In the genomic region with DNA sequence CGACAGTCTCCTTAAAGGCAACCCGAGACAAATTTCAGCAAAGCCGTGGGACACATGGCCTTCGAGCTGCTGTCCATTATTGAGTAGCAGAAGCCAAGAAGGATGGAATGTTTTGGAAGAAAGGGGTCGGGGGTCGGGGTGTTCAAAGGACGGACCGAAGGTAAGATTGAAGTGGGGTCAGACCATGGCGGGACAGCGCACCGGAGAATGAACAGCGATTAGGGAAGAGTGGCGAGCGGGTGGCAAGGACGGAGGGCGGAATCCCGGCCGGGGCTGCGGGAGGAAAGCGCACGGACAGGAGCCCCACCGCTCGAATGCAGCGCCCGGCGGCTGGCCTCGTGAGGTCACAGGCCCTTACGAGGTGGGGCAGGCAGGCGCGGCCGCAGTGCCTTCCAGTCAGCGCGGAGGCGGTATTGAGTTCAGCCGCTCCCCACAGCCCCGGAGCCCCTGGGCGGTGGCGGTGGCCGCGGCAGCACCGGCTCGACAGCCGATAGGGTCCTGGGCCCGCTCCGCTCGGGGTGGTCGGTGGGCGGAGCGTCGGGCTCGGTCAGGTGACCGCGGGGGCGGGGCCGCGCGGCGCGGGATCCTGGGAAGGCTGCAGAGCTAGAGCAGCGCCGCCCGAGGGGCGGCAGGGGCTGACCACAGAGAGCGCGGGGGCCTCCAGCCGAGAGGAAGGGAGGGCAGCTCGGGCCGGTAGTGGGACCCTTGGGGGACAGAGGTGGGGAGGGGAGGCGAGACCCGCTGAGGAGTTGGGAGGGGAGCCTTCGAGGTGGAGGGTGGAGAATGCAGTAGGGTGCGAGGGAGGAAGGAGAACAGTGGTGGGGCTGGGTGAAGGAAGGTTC, we compare ENCODE assay signal across 1 cellular context.
A peak's percentile ranks its signal among the peaks of the same experiment; 100 is the strongest.
TF ChIP-seq lines count a peak whose summit lies in the region.

A gene with protein sequence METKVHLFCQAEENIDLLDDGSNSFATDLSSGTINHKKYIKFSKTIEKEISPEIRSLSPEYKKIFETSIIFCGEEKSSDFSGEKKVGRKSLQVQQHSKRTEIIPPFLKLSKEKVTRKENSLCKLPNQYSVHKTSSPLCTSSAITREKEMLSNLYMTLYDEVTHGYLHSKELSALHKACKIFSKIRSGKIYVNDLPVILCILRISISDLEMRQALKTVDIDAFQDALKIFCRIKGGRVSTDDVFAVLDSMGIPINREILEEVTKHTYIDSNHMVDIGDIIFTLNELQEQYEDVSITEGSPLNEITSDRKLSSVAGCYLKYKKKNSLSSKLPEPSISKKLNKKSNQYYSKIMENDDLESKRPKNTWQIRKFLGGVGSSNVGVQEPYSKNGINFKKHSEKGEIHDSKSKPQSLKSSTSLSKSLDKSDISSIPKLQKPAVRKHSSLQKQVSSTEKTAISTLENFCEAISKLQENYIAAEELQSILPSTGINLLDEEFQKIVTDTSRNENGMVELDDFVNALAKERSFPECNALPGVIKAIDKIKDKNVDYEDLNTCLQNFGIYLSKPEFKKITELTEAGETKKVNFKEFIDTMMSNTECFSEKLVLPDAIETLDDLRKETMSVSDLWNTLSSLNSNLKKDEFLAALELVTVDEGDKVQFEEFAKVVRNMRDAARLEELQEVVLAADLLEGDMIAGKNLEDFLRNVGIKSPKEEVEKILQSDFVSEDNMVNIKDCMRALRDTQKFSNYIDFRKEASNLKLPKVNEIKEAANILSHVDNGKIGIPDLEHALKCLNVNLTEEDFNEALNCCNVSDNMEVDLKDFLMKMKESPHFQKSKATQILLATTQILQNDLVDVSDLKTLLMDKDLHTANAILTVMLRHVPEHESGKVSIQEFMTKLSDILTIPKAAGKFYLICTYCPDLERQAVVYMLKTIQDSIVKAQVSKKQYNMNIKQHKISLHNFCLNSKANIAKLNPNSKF (plus strand): TSS at position 574 of the 842 bp plus-strand sequence. CDS start 4,399 bp downstream, outside the sequence.

TF ChIP-seq in GM12878, 131 proteins besides CTCF, POLR2A, EP300 and RAD21 (continued from another document and continues in another):
- TF ChIP-seq, protein P1, sequence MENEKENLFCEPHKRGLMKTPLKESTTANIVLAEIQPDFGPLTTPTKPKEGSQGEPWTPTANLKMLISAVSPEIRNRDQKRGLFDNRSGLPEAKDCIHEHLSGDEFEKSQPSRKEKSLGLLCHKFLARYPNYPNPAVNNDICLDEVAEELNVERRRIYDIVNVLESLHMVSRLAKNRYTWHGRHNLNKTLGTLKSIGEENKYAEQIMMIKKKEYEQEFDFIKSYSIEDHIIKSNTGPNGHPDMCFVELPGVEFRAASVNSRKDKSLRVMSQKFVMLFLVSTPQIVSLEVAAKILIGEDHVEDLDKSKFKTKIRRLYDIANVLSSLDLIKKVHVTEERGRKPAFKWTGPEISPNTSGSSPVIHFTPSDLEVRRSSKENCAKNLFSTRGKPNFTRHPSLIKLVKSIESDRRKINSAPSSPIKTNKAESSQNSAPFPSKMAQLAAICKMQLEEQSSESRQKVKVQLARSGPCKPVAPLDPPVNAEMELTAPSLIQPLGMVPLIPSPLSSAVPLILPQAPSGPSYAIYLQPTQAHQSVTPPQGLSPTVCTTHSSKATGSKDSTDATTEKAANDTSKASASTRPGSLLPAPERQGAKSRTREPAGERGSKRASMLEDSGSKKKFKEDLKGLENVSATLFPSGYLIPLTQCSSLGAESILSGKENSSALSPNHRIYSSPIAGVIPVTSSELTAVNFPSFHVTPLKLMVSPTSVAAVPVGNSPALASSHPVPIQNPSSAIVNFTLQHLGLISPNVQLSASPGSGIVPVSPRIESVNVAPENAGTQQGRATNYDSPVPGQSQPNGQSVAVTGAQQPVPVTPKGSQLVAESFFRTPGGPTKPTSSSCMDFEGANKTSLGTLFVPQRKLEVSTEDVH (IDR thresholded peaks at IDR 0.05; ENCODE audit: low read depth, partially characterized antibody) = no peak
- TF ChIP-seq ZNF274 (IDR thresholded peaks at IDR 0.05; ENCODE audit: insufficient read depth, insufficient read length) (no peak), PML (IDR thresholded peaks at IDR 0.05; ENCODE audit: low read length) (peak; percentile 89; the same call in 1 of the 2 replicates), CHD4 (IDR thresholded peaks at IDR 0.05) (no peak), SREBF2 (IDR thresholded peaks at IDR 0.05; ENCODE audit: low read length) (no peak), PAX8 (IDR thresholded peaks at IDR 0.05) (no peak), NFYA (IDR thresholded peaks at IDR 0.05; ENCODE audit: borderline replicate concordance, low read depth, low read length) (no peak), ZNF207 (IDR thresholded peaks at IDR 0.05; ENCODE audit: borderline replicate concordance) (peak; percentile 79; the same call in 1 of the 2 replicates), CHD2 (IDR thresholded peaks at IDR 0.05; ENCODE audit: borderline replicate concordance, low read depth, low read length) (no peak; the same call in 1 of the 2 replicates), SMC3 (IDR thresholded peaks at IDR 0.05; ENCODE audit: borderline replicate concordance, low read length) (no peak), EED (IDR thresholded peaks at IDR 0.05; ENCODE audit: low read depth) (no peak), NBN (IDR thresholded peaks at IDR 0.05) (peak; percentile 89; the same call in 1 of the 2 replicates), MTA3 (IDR thresholded peaks at IDR 0.05; ENCODE audit: borderline replicate concordance, low read length) (no peak), SUZ12 (IDR thresholded peaks at IDR 0.05; ENCODE audit: unreplicated experiment) (no peak), HDAC2 (IDR thresholded peaks at IDR 0.05) (no peak), TCF12 (IDR thresholded peaks at IDR 0.05; ENCODE audit: low read depth, low read length) (no peak), RELA (IDR thresholded peaks at IDR 0.05; ENCODE audit: borderline replicate concordance, partially characterized antibody) (peak; percentile 31), ZZZ3 (IDR thresholded peaks at IDR 0.05; ENCODE audit: control insufficient read depth, insufficient read length, low read depth) (no peak), ZNF384 (IDR thresholded peaks at IDR 0.05; ENCODE audit: borderline replicate concordance, low read depth, low read length) (no peak), KDM1A (IDR thresholded peaks at IDR 0.05; ENCODE audit: borderline replicate concordance) (no peak), TCF3 (IDR thresholded peaks at IDR 0.05; ENCODE audit: borderline replicate concordance, insufficient read depth, low read depth, low read length) (no peak), GATAD2B (conservative IDR thresholded peaks at IDR 0.05; ENCODE audit: low read depth) (peak; percentile 90), SREBF1 (IDR thresholded peaks at IDR 0.05; ENCODE audit: low read length) (no peak), MYB (IDR thresholded peaks at IDR 0.05; ENCODE audit: borderline replicate concordance, low read depth, low read length) (no peak), BHLHE40 (IDR thresholded peaks at IDR 0.05; ENCODE audit: borderline replicate concordance in 1 of 2, low read depth in 2 of 2, low read length in 1 of 2) (peak; percentile 47 to 89), BMI1 (IDR thresholded peaks at IDR 0.05; ENCODE audit: borderline replicate concordance) (no peak), IKZF1 (conservative IDR thresholded peaks at IDR 0.05) (peak; percentile 69), FOXM1 (IDR thresholded peaks at IDR 0.05; ENCODE audit: low read depth, low read length) (no peak), SRF (IDR thresholded peaks at IDR 0.05; ENCODE audit: low read depth in 2 of 2, low read length in 2 of 2) (peak in 1 of 2 experiments; percentile 63; a peak in 3 of 4 replicates), EGR1 (IDR thresholded peaks at IDR 0.05; ENCODE audit: borderline replicate concordance in 1 of 2, low read depth in 2 of 2, low read length in 2 of 2) (peak in 1 of 2 experiments; percentile 89; a peak in 2 of 3 replicates)
- TF ChIP-seq, protein P2, sequence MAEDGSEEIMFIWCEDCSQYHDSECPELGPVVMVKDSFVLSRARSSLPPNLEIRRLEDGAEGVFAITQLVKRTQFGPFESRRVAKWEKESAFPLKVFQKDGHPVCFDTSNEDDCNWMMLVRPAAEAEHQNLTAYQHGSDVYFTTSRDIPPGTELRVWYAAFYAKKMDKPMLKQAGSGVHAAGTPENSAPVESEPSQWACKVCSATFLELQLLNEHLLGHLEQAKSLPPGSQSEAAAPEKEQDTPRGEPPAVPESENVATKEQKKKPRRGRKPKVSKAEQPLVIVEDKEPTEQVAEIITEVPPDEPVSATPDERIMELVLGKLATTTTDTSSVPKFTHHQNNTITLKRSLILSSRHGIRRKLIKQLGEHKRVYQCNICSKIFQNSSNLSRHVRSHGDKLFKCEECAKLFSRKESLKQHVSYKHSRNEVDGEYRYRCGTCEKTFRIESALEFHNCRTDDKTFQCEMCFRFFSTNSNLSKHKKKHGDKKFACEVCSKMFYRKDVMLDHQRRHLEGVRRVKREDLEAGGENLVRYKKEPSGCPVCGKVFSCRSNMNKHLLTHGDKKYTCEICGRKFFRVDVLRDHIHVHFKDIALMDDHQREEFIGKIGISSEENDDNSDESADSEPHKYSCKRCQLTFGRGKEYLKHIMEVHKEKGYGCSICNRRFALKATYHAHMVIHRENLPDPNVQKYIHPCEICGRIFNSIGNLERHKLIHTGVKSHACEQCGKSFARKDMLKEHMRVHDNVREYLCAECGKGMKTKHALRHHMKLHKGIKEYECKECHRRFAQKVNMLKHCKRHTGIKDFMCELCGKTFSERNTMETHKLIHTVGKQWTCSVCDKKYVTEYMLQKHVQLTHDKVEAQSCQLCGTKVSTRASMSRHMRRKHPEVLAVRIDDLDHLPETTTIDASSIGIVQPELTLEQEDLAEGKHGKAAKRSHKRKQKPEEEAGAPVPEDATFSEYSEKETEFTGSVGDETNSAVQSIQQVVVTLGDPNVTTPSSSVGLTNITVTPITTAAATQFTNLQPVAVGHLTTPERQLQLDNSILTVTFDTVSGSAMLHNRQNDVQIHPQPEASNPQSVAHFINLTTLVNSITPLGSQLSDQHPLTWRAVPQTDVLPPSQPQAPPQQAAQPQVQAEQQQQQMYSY (CRISPR knock-in tag; IDR thresholded peaks at IDR 0.05) = no peak
- TF ChIP-seq, protein P3, sequence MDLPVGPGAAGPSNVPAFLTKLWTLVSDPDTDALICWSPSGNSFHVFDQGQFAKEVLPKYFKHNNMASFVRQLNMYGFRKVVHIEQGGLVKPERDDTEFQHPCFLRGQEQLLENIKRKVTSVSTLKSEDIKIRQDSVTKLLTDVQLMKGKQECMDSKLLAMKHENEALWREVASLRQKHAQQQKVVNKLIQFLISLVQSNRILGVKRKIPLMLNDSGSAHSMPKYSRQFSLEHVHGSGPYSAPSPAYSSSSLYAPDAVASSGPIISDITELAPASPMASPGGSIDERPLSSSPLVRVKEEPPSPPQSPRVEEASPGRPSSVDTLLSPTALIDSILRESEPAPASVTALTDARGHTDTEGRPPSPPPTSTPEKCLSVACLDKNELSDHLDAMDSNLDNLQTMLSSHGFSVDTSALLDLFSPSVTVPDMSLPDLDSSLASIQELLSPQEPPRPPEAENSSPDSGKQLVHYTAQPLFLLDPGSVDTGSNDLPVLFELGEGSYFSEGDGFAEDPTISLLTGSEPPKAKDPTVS (IDR thresholded peaks at IDR 0.05; ENCODE audit: low read depth, low read length) = no peak
- TF ChIP-seq, protein P4, sequence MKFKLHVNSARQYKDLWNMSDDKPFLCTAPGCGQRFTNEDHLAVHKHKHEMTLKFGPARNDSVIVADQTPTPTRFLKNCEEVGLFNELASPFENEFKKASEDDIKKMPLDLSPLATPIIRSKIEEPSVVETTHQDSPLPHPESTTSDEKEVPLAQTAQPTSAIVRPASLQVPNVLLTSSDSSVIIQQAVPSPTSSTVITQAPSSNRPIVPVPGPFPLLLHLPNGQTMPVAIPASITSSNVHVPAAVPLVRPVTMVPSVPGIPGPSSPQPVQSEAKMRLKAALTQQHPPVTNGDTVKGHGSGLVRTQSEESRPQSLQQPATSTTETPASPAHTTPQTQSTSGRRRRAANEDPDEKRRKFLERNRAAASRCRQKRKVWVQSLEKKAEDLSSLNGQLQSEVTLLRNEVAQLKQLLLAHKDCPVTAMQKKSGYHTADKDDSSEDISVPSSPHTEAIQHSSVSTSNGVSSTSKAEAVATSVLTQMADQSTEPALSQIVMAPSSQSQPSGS (IDR thresholded peaks at IDR 0.05; ENCODE audit: low read length) = no peak
- TF ChIP-seq, protein P5, sequence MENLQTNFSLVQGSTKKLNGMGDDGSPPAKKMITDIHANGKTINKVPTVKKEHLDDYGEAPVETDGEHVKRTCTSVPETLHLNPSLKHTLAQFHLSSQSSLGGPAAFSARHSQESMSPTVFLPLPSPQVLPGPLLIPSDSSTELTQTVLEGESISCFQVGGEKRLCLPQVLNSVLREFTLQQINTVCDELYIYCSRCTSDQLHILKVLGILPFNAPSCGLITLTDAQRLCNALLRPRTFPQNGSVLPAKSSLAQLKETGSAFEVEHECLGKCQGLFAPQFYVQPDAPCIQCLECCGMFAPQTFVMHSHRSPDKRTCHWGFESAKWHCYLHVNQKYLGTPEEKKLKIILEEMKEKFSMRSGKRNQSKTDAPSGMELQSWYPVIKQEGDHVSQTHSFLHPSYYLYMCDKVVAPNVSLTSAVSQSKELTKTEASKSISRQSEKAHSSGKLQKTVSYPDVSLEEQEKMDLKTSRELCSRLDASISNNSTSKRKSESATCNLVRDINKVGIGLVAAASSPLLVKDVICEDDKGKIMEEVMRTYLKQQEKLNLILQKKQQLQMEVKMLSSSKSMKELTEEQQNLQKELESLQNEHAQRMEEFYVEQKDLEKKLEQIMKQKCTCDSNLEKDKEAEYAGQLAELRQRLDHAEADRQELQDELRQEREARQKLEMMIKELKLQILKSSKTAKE (IDR thresholded peaks at IDR 0.05; ENCODE audit: low read depth, poor library complexity, severe bottlenecking) = no peak
- TF ChIP-seq, protein P6, sequence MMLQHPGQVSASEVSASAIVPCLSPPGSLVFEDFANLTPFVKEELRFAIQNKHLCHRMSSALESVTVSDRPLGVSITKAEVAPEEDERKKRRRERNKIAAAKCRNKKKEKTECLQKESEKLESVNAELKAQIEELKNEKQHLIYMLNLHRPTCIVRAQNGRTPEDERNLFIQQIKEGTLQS (IDR thresholded peaks at IDR 0.05; ENCODE audit: borderline replicate concordance, extremely low read depth, low read depth, low read length) = peak; percentile 38; the same call in 1 of the 2 replicates
- TF ChIP-seq, protein P7, sequence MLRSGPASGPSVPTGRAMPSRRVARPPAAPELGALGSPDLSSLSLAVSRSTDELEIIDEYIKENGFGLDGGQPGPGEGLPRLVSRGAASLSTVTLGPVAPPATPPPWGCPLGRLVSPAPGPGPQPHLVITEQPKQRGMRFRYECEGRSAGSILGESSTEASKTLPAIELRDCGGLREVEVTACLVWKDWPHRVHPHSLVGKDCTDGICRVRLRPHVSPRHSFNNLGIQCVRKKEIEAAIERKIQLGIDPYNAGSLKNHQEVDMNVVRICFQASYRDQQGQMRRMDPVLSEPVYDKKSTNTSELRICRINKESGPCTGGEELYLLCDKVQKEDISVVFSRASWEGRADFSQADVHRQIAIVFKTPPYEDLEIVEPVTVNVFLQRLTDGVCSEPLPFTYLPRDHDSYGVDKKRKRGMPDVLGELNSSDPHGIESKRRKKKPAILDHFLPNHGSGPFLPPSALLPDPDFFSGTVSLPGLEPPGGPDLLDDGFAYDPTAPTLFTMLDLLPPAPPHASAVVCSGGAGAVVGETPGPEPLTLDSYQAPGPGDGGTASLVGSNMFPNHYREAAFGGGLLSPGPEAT (IDR thresholded peaks at IDR 0.05; ENCODE audit: low read depth) = 0 out of 2 replicates have a peak, but pooled peaks have one; percentile 46
